ENCODE assay signal across 8 cellular contexts in the genomic region with DNA sequence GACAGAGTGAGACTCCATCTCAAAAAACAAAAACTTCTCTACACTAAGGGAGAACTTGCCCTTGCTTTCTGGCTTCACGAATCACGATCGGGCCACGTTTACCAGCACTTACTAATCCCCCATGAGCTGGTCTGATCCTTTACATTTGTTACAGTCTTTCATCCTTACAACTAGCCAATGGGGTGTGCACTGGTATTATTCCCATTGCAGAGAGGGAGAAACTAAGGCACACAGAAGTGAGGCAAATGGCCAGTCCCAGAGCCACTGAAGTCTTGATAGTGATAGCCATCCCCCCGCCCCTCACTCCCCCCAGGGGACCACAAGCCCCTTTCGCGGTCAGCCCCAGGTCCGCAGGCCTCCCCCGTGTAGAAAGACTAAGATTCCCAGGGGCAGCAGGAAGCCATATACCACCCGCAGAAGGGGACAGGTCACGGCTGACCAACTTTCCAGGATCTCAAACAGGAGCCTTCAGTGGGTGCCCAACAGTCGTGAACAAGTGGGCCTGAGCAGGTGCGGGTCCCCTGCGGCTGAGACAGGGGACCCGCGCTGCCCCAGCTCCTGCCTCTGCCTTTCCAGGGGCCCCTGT. TPM values are rescaled to one million over a fixed set of nuclear protein-coding genes. Genes with fewer than 3 reads are reported as not detected.
DNase-seq lines count a peak whose midpoint lies in the region; ATAC-seq and TF ChIP-seq lines count a peak whose summit lies in the region.

No MANE protein-coding gene starts in this region.

- H3K4me3 ChIP-seq in HEK293 (ENCODE audit: low read depth, low read length) (peak overlapping the region; percentile 56), hepatocyte (peak overlapping the region; percentile 52), smooth muscle cell (peak overlapping the region; percentile 55)

- no peaks in the 10 kb centered on the region for H3F3A ChIP-seq in smooth muscle cell (ENCODE audit: low read depth)

- H3K27ac ChIP-seq in HEK293 (ENCODE audit: extremely low read depth, low read depth, low read length) (peak overlapping the region; percentile 46; the same call in 1 of the 2 replicates), hepatocyte (peak overlapping the region; percentile 40), smooth muscle cell (ENCODE audit: low read depth) (no peak overlapping the region)

- WGBS in hepatocyte (ENCODE audit: low lambda C conversion rate, missing lambda C conversion rate): 11% methylated on average over 15 of the region's 16 CpGs
- WGBS in smooth muscle cell (ENCODE audit: low lambda C conversion rate): 14% methylated on average over 16 of the region's 16 CpGs

- H3K27me3 ChIP-seq in hepatocyte (no peaks in the 10 kb centered on the region), smooth muscle cell (ENCODE audit: low read depth) (no peaks in the 10 kb centered on the region)

- 0 out of 2 replicates have a peak, but pooled peaks cover 2% of the 10 kb centered on the region for H3K4me1 ChIP-seq in HEK293 (ENCODE audit: control insufficient read depth, insufficient read depth, low read length)
- H3K4me1 ChIP-seq in hepatocyte (ENCODE audit: insufficient read depth): peaks cover 4% of the 10 kb centered on the region
- H3K4me1 ChIP-seq in smooth muscle cell (ENCODE audit: low read depth): peaks cover 2% of the 10 kb centered on the region

- H3K4me3 Mint-ChIP-seq in T-cell: peak overlapping the region; percentile 80 to 87 (median 84)

- DNase-seq in T-cell: no peak
- no peak for DNase-seq in hepatocyte (ENCODE audit: low spot score)
- DNase-seq in smooth muscle cell (lab: John Stamatoyannopoulos, UW; ENCODE audit: unreplicated experiment): no peak
- DNase-seq in cortex of kidney (lab: John Stamatoyannopoulos, UW): no peak
- DNase-seq in NCI-H446 treated with DMSO at 0.1 percent for 48 hours (lab: John Stamatoyannopoulos, UW): no peak
- DNase-seq in GF-D8 (lab: John Stamatoyannopoulos, UW): no peak
- DNase-seq in stimulated activated CD4-positive, alpha-beta T cell treated with anti-CD3 and anti-CD28 coated beads, Interleukin-4, amount 100 ng/mL, for 24 hours: no peak

- POLR2A ChIA-PET in HEK293 (lab: Yijun Ruan, JAX) (interaction anchor here (1.5 to 1.9 kb wide), 3 partner anchors 24 to 209 kb away, joined by 4 to 8 read pairs (median 7); no protein-coding TSS in a partner anchor), T-cell (lab: Charles Lee) (interaction anchor here in 1 of 2 donors (0.6 kb wide), 1 partner anchor 89 kb away, joined by 3 read pairs; no protein-coding TSS in a partner anchor)

- H3K4me1 Mint-ChIP-seq in T-cell: peaks cover 42 to 45% (median 44%) of the 10 kb centered on the region in 3 donors

- H3K36me3 Mint-ChIP-seq in T-cell: peaks cover 4% of the 10 kb centered on the region

- CTCF ChIA-PET in HEK293 (lab: Yijun Ruan, JAX): interaction anchor here (0.7 kb wide), 1 partner anchor 126 kb away, joined by 3 read pairs; a partner anchor contains a TSS
- CTCF ChIA-PET in T-cell (lab: Charles Lee): no interaction called here

- TF ChIP-seq CTCF in HEK293 (tag by site-specific recombination; IDR thresholded peaks at IDR 0.05) (no peak), hepatocyte (IDR thresholded peaks at IDR 0.05; ENCODE audit: poor library complexity) (no peak), smooth muscle cell (IDR thresholded peaks at IDR 0.05; ENCODE audit: borderline replicate concordance, insufficient read depth, poor library complexity, severe bottlenecking) (no peak)

- no peaks in the 10 kb centered on the region for H3K9me3 ChIP-seq in HEK293 (ENCODE audit: control insufficient read depth, insufficient read depth, low read depth, low read length)
- no peaks in the 10 kb centered on the region for H3K9me3 ChIP-seq in hepatocyte (ENCODE audit: low read depth)
- H3K9me3 ChIP-seq in smooth muscle cell (replicated peaks; ENCODE audit: low read depth): no peaks in the 10 kb centered on the region

- peak overlapping the region; percentile 97 for H3K4me2 ChIP-seq in hepatocyte
- H3K4me2 ChIP-seq in smooth muscle cell: peak overlapping the region; percentile 95

- H4K20me1 ChIP-seq in hepatocyte (ENCODE audit: insufficient read depth, poor library complexity, severe bottlenecking): no peaks in the 10 kb centered on the region
- peaks cover 44% of the 10 kb centered on the region for H4K20me1 ChIP-seq in smooth muscle cell (ENCODE audit: low read depth)

- no peak overlapping the region for H3K9ac ChIP-seq in smooth muscle cell (ENCODE audit: low read depth)

- H3K79me2 ChIP-seq in hepatocyte: peaks cover 3% of the 10 kb centered on the region
- H3K79me2 ChIP-seq in smooth muscle cell (ENCODE audit: low read depth): no peaks in the 10 kb centered on the region

- ATAC-seq in T-cell (replicated peaks in 1 of 4): peak in 1 of 4 experiments; percentile 11

- H3K36me3 ChIP-seq in HEK293 (ENCODE audit: control insufficient read depth in 2 of 2, insufficient read depth in 1 of 2, low read length in 2 of 2) (no peaks in the 10 kb centered on the region), hepatocyte (replicated peaks; ENCODE audit: insufficient read depth, low read depth) (no peaks in the 10 kb centered on the region), smooth muscle cell (ENCODE audit: low read depth) (no peaks in the 10 kb centered on the region)

- H3K9me3 Mint-ChIP-seq in T-cell: no peaks in the 10 kb centered on the region

- H2AFZ ChIP-seq in hepatocyte: no peak overlapping the region
- no peak overlapping the region for H2AFZ ChIP-seq in smooth muscle cell (ENCODE audit: low read depth)

- H3K9me2 ChIP-seq in hepatocyte (replicated peaks; ENCODE audit: insufficient read depth): no peaks in the 10 kb centered on the region

- H3K27me3 Mint-ChIP-seq in T-cell: no peaks in the 10 kb centered on the region

- H3K27ac Mint-ChIP-seq in T-cell: peak overlapping the region; percentile 73 to 75

TF ChIP-seq in HEK293, 187 proteins besides CTCF, POLR2A, EP300 and RAD21:
- TF ChIP-seq GLIS1 (tag by site-specific recombination; IDR thresholded peaks at IDR 0.05) (peak; percentile 64), MZF1 (tag by site-specific recombination; IDR thresholded peaks at IDR 0.05; ENCODE audit: borderline replicate concordance) (no peak), ZNF335 (tag by site-specific recombination; conservative IDR thresholded peaks at IDR 0.05) (peak; percentile 67), ZBTB7A (tag by site-specific recombination; IDR thresholded peaks at IDR 0.05; ENCODE audit: low read depth) (no peak), ZFP69B (tag by site-specific recombination; IDR thresholded peaks at IDR 0.05) (no peak), GLIS2 (tag by site-specific recombination; IDR thresholded peaks at IDR 0.05) (peak; percentile 61), ZBTB20 (tag by site-specific recombination; IDR thresholded peaks at IDR 0.05) (peak; percentile 38; the same call in 1 of the 2 replicates)

RNA-seq across cellular contexts. Expression of a gene that starts 0.8 kb away (rescaled TPM):
- total RNA-seq in T-cell (10 to 100 TPM in 2 of 5 donors, 1 to 10 TPM in 3; 7.2 to 11.1 (median 9.6) TPM), hepatocyte (5.0 and 5.4 TPM in 2 replicates), smooth muscle cell (2.2 and 3.4 TPM in 2 replicates)
- polyA plus RNA-seq in hepatocyte (4.8 and 6.7 TPM in 2 replicates), smooth muscle cell (2.7 and 4.3 TPM in 2 replicates)

RNA-seq across cellular contexts. Expression of a gene that starts 32.1 kb away (rescaled TPM):
- total RNA-seq in T-cell: 10 to 100 TPM; 36.9 to 61.3 (median 57.1) TPM
- total RNA-seq in hepatocyte: 16.1 and 21.8 TPM in 2 replicates
- polyA plus RNA-seq in hepatocyte: 58.4 and 62.4 TPM in 2 replicates
- 14.2 and 14.8 TPM in 2 replicates for total RNA-seq in smooth muscle cell
- polyA plus RNA-seq in smooth muscle cell: 53.8 and 58.4 TPM in 2 replicates

RNA-seq across cellular contexts. Expression of a gene that starts 38.4 kb away (rescaled TPM):
- total RNA-seq in T-cell (10 to 100 TPM; 12.9 to 22.9 (median 20.0) TPM), hepatocyte (18.4 and 21.6 TPM in 2 replicates), smooth muscle cell (23.1 and 24.0 TPM in 2 replicates)
- polyA plus RNA-seq in hepatocyte (55.4 and 78.1 TPM in 2 replicates), smooth muscle cell (80.3 and 95.4 TPM in 2 replicates)
